Comparison of ENCODE assay signal across 1 cellular context in the genomic region with DNA sequence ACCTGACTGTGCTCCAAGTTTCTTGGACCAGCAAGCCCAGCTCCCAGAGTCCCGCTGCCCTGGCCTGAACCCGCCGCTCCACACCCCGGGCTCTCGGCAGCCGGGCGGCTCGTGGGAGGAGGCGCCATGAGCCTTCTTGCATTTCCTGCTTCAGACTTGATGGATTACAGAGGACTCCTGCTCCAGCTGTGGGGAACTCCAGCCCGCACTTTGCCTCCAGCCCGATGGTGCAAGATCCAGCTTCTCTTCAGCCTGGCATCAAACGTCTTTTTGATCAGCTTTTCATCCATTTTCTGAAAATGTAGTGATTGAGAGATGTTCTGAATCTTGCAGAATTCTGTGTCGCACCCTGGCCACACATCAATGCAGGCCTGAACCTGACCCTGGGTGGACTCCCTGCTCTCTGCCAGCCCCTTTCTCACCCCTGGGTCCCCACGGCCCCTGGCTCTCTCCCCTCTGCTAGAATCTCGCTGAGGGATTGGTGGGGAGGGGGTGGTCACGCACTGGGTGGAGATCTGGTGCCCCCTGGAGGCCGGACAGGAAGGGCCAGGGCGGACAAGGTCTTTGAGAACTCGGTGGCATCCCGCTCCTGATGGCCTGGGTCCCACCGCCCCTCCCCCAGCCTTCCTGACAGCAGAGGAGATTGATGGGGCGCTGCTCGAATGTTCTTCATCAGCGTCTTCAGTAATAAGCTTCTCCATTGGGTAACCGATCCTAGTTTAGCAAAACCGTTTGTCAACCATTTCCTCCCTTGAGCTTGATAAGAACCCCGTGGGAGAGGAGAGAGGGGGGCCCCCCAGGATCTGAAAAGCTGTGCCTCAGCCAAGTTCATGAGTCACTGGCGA.
A peak's percentile ranks its signal among the peaks of the same experiment; 100 is the strongest.
TF ChIP-seq lines count a peak whose summit lies in the region.

No MANE protein-coding gene starts in this region.

TF ChIP-seq in HepG2, 621 proteins besides CTCF, POLR2A, EP300 and RAD21 (continued from another document and continues in another):
- TF ChIP-seq HNF1B (CRISPR knock-in tag; IDR thresholded peaks at IDR 0.05) (peak; percentile 66; the same call in 1 of the 2 replicates), TFAP4 (IDR thresholded peaks at IDR 0.05; ENCODE audit: borderline replicate concordance, low read depth) (no peak), ZNF550 (CRISPR knock-in tag; IDR thresholded peaks at IDR 0.05; ENCODE audit: borderline replicate concordance) (no peak), HHEX (CRISPR knock-in tag; IDR thresholded peaks at IDR 0.05) (no peak), GPBP1L1 (CRISPR knock-in tag; IDR thresholded peaks at IDR 0.05) (no peak), DDIT3 (CRISPR knock-in tag; IDR thresholded peaks at IDR 0.05) (no peak), HMGA1 (CRISPR knock-in tag; conservative IDR thresholded peaks at IDR 0.05) (no peak), TRIM24 (CRISPR knock-in tag; IDR thresholded peaks at IDR 0.05) (no peak), RXRB (CRISPR knock-in tag; IDR thresholded peaks at IDR 0.05; ENCODE audit: borderline replicate concordance) (no peak), ZNF709 (CRISPR knock-in tag; IDR thresholded peaks at IDR 0.05) (no peak), TEAD2 (CRISPR knock-in tag; IDR thresholded peaks at IDR 0.05) (no peak), BRF2 (CRISPR knock-in tag; IDR thresholded peaks at IDR 0.05) (no peak), ZNF580 (CRISPR knock-in tag; IDR thresholded peaks at IDR 0.05; ENCODE audit: borderline replicate concordance, low read depth) (no peak), ZNF766 (CRISPR knock-in tag; IDR thresholded peaks at IDR 0.05; ENCODE audit: borderline replicate concordance) (no peak), MIXL1 (CRISPR knock-in tag; IDR thresholded peaks at IDR 0.05) (no peak), ZNF790 (CRISPR knock-in tag; IDR thresholded peaks at IDR 0.05; ENCODE audit: borderline replicate concordance) (no peak), KDM5B (CRISPR knock-in tag; IDR thresholded peaks at IDR 0.05; ENCODE audit: borderline replicate concordance) (no peak), ZBTB8A (CRISPR knock-in tag; IDR thresholded peaks at IDR 0.05; ENCODE audit: borderline replicate concordance, low read depth) (no peak), ELF1 (CRISPR knock-in tag; IDR thresholded peaks at IDR 0.05) (0 out of 2 replicates have a peak, but pooled peaks have one; percentile 28), ASH2L (IDR thresholded peaks at IDR 0.05; ENCODE audit: insufficient read length, low read depth, low read length) (no peak), ZNF101 (CRISPR knock-in tag; IDR thresholded peaks at IDR 0.05; ENCODE audit: borderline replicate concordance, low read depth) (no peak), ZKSCAN8 (CRISPR knock-in tag; IDR thresholded peaks at IDR 0.05; ENCODE audit: borderline replicate concordance) (no peak), ZBTB7A (CRISPR knock-in tag; IDR thresholded peaks at IDR 0.05) (no peak), NFKB2 (CRISPR knock-in tag; IDR thresholded peaks at IDR 0.05; ENCODE audit: borderline replicate concordance) (peak; percentile 41; the same call in 1 of the 2 replicates), CBFB (CRISPR knock-in tag; IDR thresholded peaks at IDR 0.05) (no peak), MLXIP (CRISPR knock-in tag; IDR thresholded peaks at IDR 0.05; ENCODE audit: borderline replicate concordance) (no peak)
- TF ChIP-seq, protein P1, sequence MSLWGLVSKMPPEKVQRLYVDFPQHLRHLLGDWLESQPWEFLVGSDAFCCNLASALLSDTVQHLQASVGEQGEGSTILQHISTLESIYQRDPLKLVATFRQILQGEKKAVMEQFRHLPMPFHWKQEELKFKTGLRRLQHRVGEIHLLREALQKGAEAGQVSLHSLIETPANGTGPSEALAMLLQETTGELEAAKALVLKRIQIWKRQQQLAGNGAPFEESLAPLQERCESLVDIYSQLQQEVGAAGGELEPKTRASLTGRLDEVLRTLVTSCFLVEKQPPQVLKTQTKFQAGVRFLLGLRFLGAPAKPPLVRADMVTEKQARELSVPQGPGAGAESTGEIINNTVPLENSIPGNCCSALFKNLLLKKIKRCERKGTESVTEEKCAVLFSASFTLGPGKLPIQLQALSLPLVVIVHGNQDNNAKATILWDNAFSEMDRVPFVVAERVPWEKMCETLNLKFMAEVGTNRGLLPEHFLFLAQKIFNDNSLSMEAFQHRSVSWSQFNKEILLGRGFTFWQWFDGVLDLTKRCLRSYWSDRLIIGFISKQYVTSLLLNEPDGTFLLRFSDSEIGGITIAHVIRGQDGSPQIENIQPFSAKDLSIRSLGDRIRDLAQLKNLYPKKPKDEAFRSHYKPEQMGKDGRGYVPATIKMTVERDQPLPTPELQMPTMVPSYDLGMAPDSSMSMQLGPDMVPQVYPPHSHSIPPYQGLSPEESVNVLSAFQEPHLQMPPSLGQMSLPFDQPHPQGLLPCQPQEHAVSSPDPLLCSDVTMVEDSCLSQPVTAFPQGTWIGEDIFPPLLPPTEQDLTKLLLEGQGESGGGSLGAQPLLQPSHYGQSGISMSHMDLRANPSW (CRISPR knock-in tag; IDR thresholded peaks at IDR 0.05; ENCODE audit: borderline replicate concordance): no peak
- TF ChIP-seq, protein P2, sequence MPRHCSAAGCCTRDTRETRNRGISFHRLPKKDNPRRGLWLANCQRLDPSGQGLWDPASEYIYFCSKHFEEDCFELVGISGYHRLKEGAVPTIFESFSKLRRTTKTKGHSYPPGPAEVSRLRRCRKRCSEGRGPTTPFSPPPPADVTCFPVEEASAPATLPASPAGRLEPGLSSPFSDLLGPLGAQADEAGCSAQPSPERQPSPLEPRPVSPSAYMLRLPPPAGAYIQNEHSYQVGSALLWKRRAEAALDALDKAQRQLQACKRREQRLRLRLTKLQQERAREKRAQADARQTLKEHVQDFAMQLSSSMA (CRISPR knock-in tag; IDR thresholded peaks at IDR 0.05): no peak
- TF ChIP-seq, protein P3, sequence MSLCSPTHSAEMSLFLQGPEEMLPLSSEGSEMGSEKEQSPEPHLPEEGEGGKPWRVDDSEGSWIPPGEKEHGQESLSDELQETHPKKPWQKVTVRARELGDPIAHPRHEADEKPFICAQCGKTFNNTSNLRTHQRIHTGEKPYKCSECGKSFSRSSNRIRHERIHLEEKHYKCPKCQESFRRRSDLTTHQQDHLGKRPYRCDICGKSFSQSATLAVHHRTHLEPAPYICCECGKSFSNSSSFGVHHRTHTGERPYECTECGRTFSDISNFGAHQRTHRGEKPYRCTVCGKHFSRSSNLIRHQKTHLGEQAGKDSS (CRISPR knock-in tag; IDR thresholded peaks at IDR 0.05; ENCODE audit: borderline replicate concordance, low read depth): no peak
- TF ChIP-seq, protein P4, sequence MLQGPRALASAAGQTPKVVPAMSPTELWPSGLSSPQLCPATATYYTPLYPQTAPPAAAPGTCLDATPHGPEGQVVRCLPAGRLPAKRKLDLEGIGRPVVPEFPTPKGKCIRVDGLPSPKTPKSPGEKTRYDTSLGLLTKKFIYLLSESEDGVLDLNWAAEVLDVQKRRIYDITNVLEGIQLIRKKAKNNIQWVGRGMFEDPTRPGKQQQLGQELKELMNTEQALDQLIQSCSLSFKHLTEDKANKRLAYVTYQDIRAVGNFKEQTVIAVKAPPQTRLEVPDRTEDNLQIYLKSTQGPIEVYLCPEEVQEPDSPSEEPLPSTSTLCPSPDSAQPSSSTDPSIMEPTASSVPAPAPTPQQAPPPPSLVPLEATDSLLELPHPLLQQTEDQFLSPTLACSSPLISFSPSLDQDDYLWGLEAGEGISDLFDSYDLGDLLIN (CRISPR knock-in tag; IDR thresholded peaks at IDR 0.05; ENCODE audit: borderline replicate concordance): no peak
- TF ChIP-seq, protein P5, sequence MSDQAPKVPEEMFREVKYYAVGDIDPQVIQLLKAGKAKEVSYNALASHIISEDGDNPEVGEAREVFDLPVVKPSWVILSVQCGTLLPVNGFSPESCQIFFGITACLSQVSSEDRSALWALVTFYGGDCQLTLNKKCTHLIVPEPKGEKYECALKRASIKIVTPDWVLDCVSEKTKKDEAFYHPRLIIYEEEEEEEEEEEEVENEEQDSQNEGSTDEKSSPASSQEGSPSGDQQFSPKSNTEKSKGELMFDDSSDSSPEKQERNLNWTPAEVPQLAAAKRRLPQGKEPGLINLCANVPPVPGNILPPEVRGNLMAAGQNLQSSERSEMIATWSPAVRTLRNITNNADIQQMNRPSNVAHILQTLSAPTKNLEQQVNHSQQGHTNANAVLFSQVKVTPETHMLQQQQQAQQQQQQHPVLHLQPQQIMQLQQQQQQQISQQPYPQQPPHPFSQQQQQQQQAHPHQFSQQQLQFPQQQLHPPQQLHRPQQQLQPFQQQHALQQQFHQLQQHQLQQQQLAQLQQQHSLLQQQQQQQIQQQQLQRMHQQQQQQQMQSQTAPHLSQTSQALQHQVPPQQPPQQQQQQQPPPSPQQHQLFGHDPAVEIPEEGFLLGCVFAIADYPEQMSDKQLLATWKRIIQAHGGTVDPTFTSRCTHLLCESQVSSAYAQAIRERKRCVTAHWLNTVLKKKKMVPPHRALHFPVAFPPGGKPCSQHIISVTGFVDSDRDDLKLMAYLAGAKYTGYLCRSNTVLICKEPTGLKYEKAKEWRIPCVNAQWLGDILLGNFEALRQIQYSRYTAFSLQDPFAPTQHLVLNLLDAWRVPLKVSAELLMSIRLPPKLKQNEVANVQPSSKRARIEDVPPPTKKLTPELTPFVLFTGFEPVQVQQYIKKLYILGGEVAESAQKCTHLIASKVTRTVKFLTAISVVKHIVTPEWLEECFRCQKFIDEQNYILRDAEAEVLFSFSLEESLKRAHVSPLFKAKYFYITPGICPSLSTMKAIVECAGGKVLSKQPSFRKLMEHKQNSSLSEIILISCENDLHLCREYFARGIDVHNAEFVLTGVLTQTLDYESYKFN (CRISPR knock-in tag; conservative IDR thresholded peaks at IDR 0.05): no peak
- TF ChIP-seq, protein P6, sequence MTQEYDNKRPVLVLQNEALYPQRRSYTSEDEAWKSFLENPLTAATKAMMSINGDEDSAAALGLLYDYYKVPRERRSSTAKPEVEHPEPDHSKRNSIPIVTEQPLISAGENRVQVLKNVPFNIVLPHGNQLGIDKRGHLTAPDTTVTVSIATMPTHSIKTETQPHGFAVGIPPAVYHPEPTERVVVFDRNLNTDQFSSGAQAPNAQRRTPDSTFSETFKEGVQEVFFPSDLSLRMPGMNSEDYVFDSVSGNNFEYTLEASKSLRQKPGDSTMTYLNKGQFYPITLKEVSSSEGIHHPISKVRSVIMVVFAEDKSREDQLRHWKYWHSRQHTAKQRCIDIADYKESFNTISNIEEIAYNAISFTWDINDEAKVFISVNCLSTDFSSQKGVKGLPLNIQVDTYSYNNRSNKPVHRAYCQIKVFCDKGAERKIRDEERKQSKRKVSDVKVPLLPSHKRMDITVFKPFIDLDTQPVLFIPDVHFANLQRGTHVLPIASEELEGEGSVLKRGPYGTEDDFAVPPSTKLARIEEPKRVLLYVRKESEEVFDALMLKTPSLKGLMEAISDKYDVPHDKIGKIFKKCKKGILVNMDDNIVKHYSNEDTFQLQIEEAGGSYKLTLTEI (CRISPR knock-in tag; conservative IDR thresholded peaks at IDR 0.05): no peak
